ENCODE assay signal across 13 cellular contexts in genomic region chr17:17401271-17401781, GRCh38.
A peak's percentile ranks its signal among the peaks of the same experiment; 100 is the strongest.
DNase-seq lines count a peak whose midpoint lies in the region; ATAC-seq and TF ChIP-seq lines count a peak whose summit lies in the region.
"Had no signal": no experiment of that assay in that cellular context is flagged by ENCODE, and none has a peak within 500 bp of the region (broad histone marks: within the 10 kb centered on the region; RNA-seq: fewer than 3 reads in every experiment).

No MANE protein-coding gene starts in this region.

- no peaks in the 10 kb centered on the region for H3K9me3 Mint-ChIP-seq in activated CD4-positive, alpha-beta T cell treated with anti-CD3 and anti-CD28 coated beads for 36 hours (ENCODE audit: low read depth)
- H3K9me3 Mint-ChIP-seq in endodermal cell = peaks cover 1% of the 10 kb centered on the region
- no peaks in the 10 kb centered on the region for H3K9me3 Mint-ChIP-seq in progenitor cell of endocrine pancreas (ENCODE audit: low read depth)

- intact Hi-C loops in activated CD4-positive, alpha-beta T cell treated with anti-CD3 and anti-CD28 coated beads for 36 hours (cut with DNase I, micrococcal nuclease) = no loop called here

- DNase-seq in activated CD4-positive, alpha-beta T cell treated with anti-CD3 and anti-CD28 coated beads for 36 hours = peak; percentile 33
- DNase-seq in activated CD4-positive, alpha-beta T cell treated with anti-CD3 and anti-CD28 coated beads, Interleukin-2, amount 50 U/mL, for 1 hour = no peak
- DNase-seq in NCI-H1694 treated with DMSO at 0.1 percent for 48 hours (lab: John Stamatoyannopoulos, UW) (peak; percentile 26), endodermal cell (peak; percentile 86), progenitor cell of endocrine pancreas (ENCODE audit: low spot score, unreplicated experiment) (no peak), NCI-H345 (lab: John Stamatoyannopoulos, UW) (no peak), G401 (ENCODE audit: low spot score) (no peak)
- DNase-seq in stimulated activated naive CD8-positive, alpha-beta T cell treated with anti-CD3 and anti-CD28 coated beads, Interleukin-15, Interleukin-2, amounts not matched to agents 100 U/mL and 50 U/mL, for 24 hours = peak; percentile 31
- DNase-seq: activated CD4-positive, alpha-beta T cell treated with anti-CD3 and anti-CD28 coated beads for 48 hours; COR-L47; NCI-H1092 treated with DMSO at 0.1 percent for 48 hours; stimulated activated CD4-positive, alpha-beta T cell treated with anti-CD3 and anti-CD28 coated beads, Interleukin-4, amount 100 ng/mL, for 1 hour had no signal

- in situ Hi-C loops in G401 (cut with HindIII; ENCODE audit: low sequenced_read_pairs) = no loop called here

- no peaks in the 10 kb centered on the region for H3K36me3 ChIP-seq in endodermal cell (ENCODE audit: control insufficient read depth, insufficient read depth, low read length)
- H3K36me3 ChIP-seq: HAP-1 had no signal

- no peaks in the 10 kb centered on the region for H3K4me1 ChIP-seq in endodermal cell (ENCODE audit: control insufficient read depth, insufficient read depth, low read length)
- H3K4me1 ChIP-seq: HAP-1 had no signal

- H3K27ac ChIP-seq in endodermal cell (ENCODE audit: low read depth, low read length) = no peak overlapping the region

- H3K4me3 ChIP-seq in endodermal cell (ENCODE audit: low read length) = no peak overlapping the region
- H3K4me3 ChIP-seq: HAP-1 had no signal

- H3K9me3 ChIP-seq in endodermal cell (ENCODE audit: control insufficient read depth, low read length) = no peaks in the 10 kb centered on the region
- H3K9me3 ChIP-seq: HAP-1 had no signal

- H3K4me1 Mint-ChIP-seq in activated CD4-positive, alpha-beta T cell treated with anti-CD3 and anti-CD28 coated beads for 36 hours = peaks cover 46% of the 10 kb centered on the region
- H3K4me1 Mint-ChIP-seq in endodermal cell (peaks cover 13% of the 10 kb centered on the region), progenitor cell of endocrine pancreas (ENCODE audit: low read depth) (no peaks in the 10 kb centered on the region)

- CTCF ChIA-PET in activated CD4-positive, alpha-beta T cell treated with anti-CD3 and anti-CD28 coated beads for 36 hours (lab: Charles Lee) = no interaction called here

- no peak overlapping the region for H3K27ac Mint-ChIP-seq in activated CD4-positive, alpha-beta T cell treated with anti-CD3 and anti-CD28 coated beads for 36 hours
- no peak overlapping the region for H3K27ac Mint-ChIP-seq in endodermal cell
- H3K27ac Mint-ChIP-seq in progenitor cell of endocrine pancreas = no peak overlapping the region

- no peaks in the 10 kb centered on the region for H3K27me3 Mint-ChIP-seq in activated CD4-positive, alpha-beta T cell treated with anti-CD3 and anti-CD28 coated beads for 36 hours
- peaks cover 6% of the 10 kb centered on the region for H3K27me3 Mint-ChIP-seq in endodermal cell (ENCODE audit: insufficient read depth)
- H3K27me3 Mint-ChIP-seq in progenitor cell of endocrine pancreas = peaks cover 29% of the 10 kb centered on the region

- H3K27me3 ChIP-seq in endodermal cell (ENCODE audit: control insufficient read depth, insufficient read depth, low read length, poor library complexity, severe bottlenecking) = no peaks in the 10 kb centered on the region

- POLR2A ChIA-PET in activated CD4-positive, alpha-beta T cell treated with anti-CD3 and anti-CD28 coated beads for 36 hours (lab: Charles Lee) = no interaction called here

- 78 to 79% methylated on average over 12 of the region's 12 CpGs for WGBS in endodermal cell (ENCODE audit: insufficient coverage in 1 of 2, insufficient read length in 1 of 2), 2 experiments

- no peak for ATAC-seq in activated CD4-positive, alpha-beta T cell treated with anti-CD3 and anti-CD28 coated beads for 36 hours
- no peak for ATAC-seq in stimulated activated naive CD8-positive, alpha-beta T cell treated with anti-CD3 and anti-CD28 coated beads, Interleukin-15, Interleukin-2, amounts not matched to agents 100 U/mL and 50 U/mL, for 24 hours

- H3K36me3 Mint-ChIP-seq in activated CD4-positive, alpha-beta T cell treated with anti-CD3 and anti-CD28 coated beads for 36 hours (ENCODE audit: low read depth) = no peaks in the 10 kb centered on the region
- no peaks in the 10 kb centered on the region for H3K36me3 Mint-ChIP-seq in endodermal cell (ENCODE audit: low read depth)
- H3K36me3 Mint-ChIP-seq in progenitor cell of endocrine pancreas (ENCODE audit: insufficient read depth) = no peaks in the 10 kb centered on the region

- no peak overlapping the region for H3K4me3 Mint-ChIP-seq in activated CD4-positive, alpha-beta T cell treated with anti-CD3 and anti-CD28 coated beads for 36 hours
- no peak overlapping the region for H3K4me3 Mint-ChIP-seq in endodermal cell
- no peak overlapping the region for H3K4me3 Mint-ChIP-seq in progenitor cell of endocrine pancreas (ENCODE audit: low read depth)

- TF ChIP-seq CTCF in endodermal cell (conservative IDR thresholded peaks at IDR 0.05) = peak; percentile 70
- TF ChIP-seq CTCF in progenitor cell of endocrine pancreas (IDR thresholded peaks at IDR 0.05; ENCODE audit: unreplicated experiment) = no peak

- H3K9ac ChIP-seq in endodermal cell (ENCODE audit: extremely low read depth, low read length, poor library complexity, severe bottlenecking) = no peak overlapping the region

Comparison
In these comparisons a context has a peak if more than half of its experiments do, and no peak if none do; other contexts are left out.
1. DNase-seq: peak in activated CD4-positive, alpha-beta T cell treated with anti-CD3 and anti-CD28 coated beads for 36 hours (single experiment), NCI-H1694 treated with DMSO at 0.1 percent for 48 hours (single experiment), endodermal cell (single experiment) and stimulated activated naive CD8-positive, alpha-beta T cell treated with anti-CD3 and anti-CD28 coated beads, Interleukin-15, Interleukin-2, amounts not matched to agents 100 U/mL and 50 U/mL, for 24 hours (single experiment); none in activated CD4-positive, alpha-beta T cell treated with anti-CD3 and anti-CD28 coated beads, Interleukin-2, amount 50 U/mL, for 1 hour (single experiment), progenitor cell of endocrine pancreas (single experiment), NCI-H345 (single experiment) and G401 (single experiment).